In genomic region chr5:56319281-56320242, GRCh38 we compare ENCODE assay signal across 9 cellular contexts.
DNase-seq lines count a peak whose midpoint lies in the region; ATAC-seq and TF ChIP-seq lines count a peak whose summit lies in the region.
"Had no signal": no experiment of that assay in that cellular context is flagged by ENCODE, and none has a peak within 500 bp of the region (broad histone marks: within the 10 kb centered on the region; RNA-seq: fewer than 3 reads in every experiment).

No MANE protein-coding gene starts in this region.

- intact Hi-C loops in left lung (cut with DNase I) (no loop called here), stomach (cut with DNase I; ENCODE audit: low total_unique reads) (no loop called here), Calu3 (cut with micrococcal nuclease; ENCODE audit: unreplicated experiment) (no loop called here)

- H3K4me1 ChIP-seq in left lung: peaks cover 0 to 4% of the 10 kb centered on the region in 2 donors
- no peaks in the 10 kb centered on the region for H3K4me1 ChIP-seq in stomach

- no peaks in the 10 kb centered on the region for H3K27me3 Mint-ChIP-seq in stimulated activated naive CD8-positive, alpha-beta T cell treated with anti-CD3 and anti-CD28 coated beads, Interleukin-15, Interleukin-2, amounts not matched to agents 100 ng/mL and 50 ng/mL, for 24 hours
- H3K27me3 Mint-ChIP-seq in stimulated activated naive CD8-positive, alpha-beta T cell treated with anti-CD3 and anti-CD28 coated beads, Interleukin-15, amount 100 ng/mL, for 72 hours: no peaks in the 10 kb centered on the region
- H3K27me3 Mint-ChIP-seq in activated naive CD4-positive, alpha-beta T cell treated with anti-CD3 and anti-CD28 coated beads, Interleukin-2, amount 10 ng/mL, durations not matched to agents 7 days and 5 days: peaks cover 7% of the 10 kb centered on the region
- H3K27me3 Mint-ChIP-seq in Calu3 (ENCODE audit: unreplicated experiment): no peaks in the 10 kb centered on the region

- ATAC-seq in stimulated activated naive CD8-positive, alpha-beta T cell treated with anti-CD3 and anti-CD28 coated beads, Interleukin-15, amount 100 ng/mL, for 72 hours: no peak
- ATAC-seq in left lung: peak; percentile 79
- no peak for ATAC-seq in GM19455 (IDR thresholded peaks at IDR 0.05; ENCODE audit: unreplicated experiment)
- ATAC-seq: left colon had no signal

- H3K36me3 Mint-ChIP-seq in stimulated activated naive CD8-positive, alpha-beta T cell treated with anti-CD3 and anti-CD28 coated beads, Interleukin-15, Interleukin-2, amounts not matched to agents 100 ng/mL and 50 ng/mL, for 24 hours (ENCODE audit: low read depth): no peaks in the 10 kb centered on the region
- H3K36me3 Mint-ChIP-seq in activated naive CD4-positive, alpha-beta T cell treated with anti-CD3 and anti-CD28 coated beads, Interleukin-2, amount 10 ng/mL, durations not matched to agents 7 days and 5 days: peaks cover 3% of the 10 kb centered on the region
- H3K36me3 Mint-ChIP-seq in Calu3 (ENCODE audit: insufficient read depth, unreplicated experiment): no peaks in the 10 kb centered on the region

- CTCF ChIA-PET in activated naive CD4-positive, alpha-beta T cell treated with anti-CD3 and anti-CD28 coated beads, Interleukin-2, amount 10 ng/mL, durations not matched to agents 7 days and 5 days (lab: Charles Lee): no interaction called here
- CTCF ChIA-PET in Calu3 (lab: Charles Lee): no interaction called here

- H3K4me3 Mint-ChIP-seq in stimulated activated naive CD8-positive, alpha-beta T cell treated with anti-CD3 and anti-CD28 coated beads, Interleukin-15, Interleukin-2, amounts not matched to agents 100 ng/mL and 50 ng/mL, for 24 hours: no peak overlapping the region
- H3K4me3 Mint-ChIP-seq in stimulated activated naive CD8-positive, alpha-beta T cell treated with anti-CD3 and anti-CD28 coated beads, Interleukin-15, amount 100 ng/mL, for 72 hours: no peak overlapping the region
- H3K4me3 Mint-ChIP-seq in activated naive CD4-positive, alpha-beta T cell treated with anti-CD3 and anti-CD28 coated beads, Interleukin-2, amount 10 ng/mL, durations not matched to agents 7 days and 5 days: no peak overlapping the region
- no peak overlapping the region for H3K4me3 Mint-ChIP-seq in Calu3 (ENCODE audit: low read depth, unreplicated experiment)

- DNase-seq in stimulated activated naive CD8-positive, alpha-beta T cell treated with anti-CD3 and anti-CD28 coated beads, Interleukin-15, amount 100 ng/mL, for 72 hours: no peak
- peak; percentile 93 for DNase-seq in amniotic epithelial cell (ENCODE audit: low read depth)
- peak; percentile 37 to 61 for DNase-seq in left lung
- DNase-seq in activated naive CD4-positive, alpha-beta T cell treated with anti-CD3 and anti-CD28 coated beads, Interleukin-2, amount 10 ng/mL, durations not matched to agents 7 days and 5 days: no peak
- no peak for DNase-seq in stomach
- DNase-seq in Calu3: no peak

- H3K36me3 ChIP-seq in left lung (no peaks in the 10 kb centered on the region), stomach (no peaks in the 10 kb centered on the region)

- no peaks in the 10 kb centered on the region for H3K9me3 ChIP-seq in left lung
- H3K9me3 ChIP-seq in stomach: no peaks in the 10 kb centered on the region

- WGBS in stomach, 5 donors: 66 to 82% (median 77%) methylated on average over 25 of the region's 25 CpGs

- peak overlapping the region; percentile 61 for H3K27ac Mint-ChIP-seq in stimulated activated naive CD8-positive, alpha-beta T cell treated with anti-CD3 and anti-CD28 coated beads, Interleukin-15, Interleukin-2, amounts not matched to agents 100 ng/mL and 50 ng/mL, for 24 hours
- peak overlapping the region in 1 of 2 donors; percentile 53 for H3K27ac Mint-ChIP-seq in stimulated activated naive CD8-positive, alpha-beta T cell treated with anti-CD3 and anti-CD28 coated beads, Interleukin-15, amount 100 ng/mL, for 72 hours
- no peak overlapping the region for H3K27ac Mint-ChIP-seq in activated naive CD4-positive, alpha-beta T cell treated with anti-CD3 and anti-CD28 coated beads, Interleukin-2, amount 10 ng/mL, durations not matched to agents 7 days and 5 days
- H3K27ac Mint-ChIP-seq in Calu3 (ENCODE audit: unreplicated experiment): no peak overlapping the region

- no peak for TF ChIP-seq POLR2A in stomach (IDR thresholded peaks at IDR 0.05)

- H3K27ac ChIP-seq in left lung: peak overlapping the region in 1 of 2 donors; percentile 76
- H3K27ac ChIP-seq in stomach: peak overlapping the region in 2 of 5 donors; percentile 31 to 55

- BruUV-seq in Calu3 (replicated peaks; lab: Mats Ljungman, UMichigan): no TSS peak

- no peak for TF ChIP-seq EP300 in stomach (IDR thresholded peaks at IDR 0.05)

- H3K9me3 Mint-ChIP-seq in stimulated activated naive CD8-positive, alpha-beta T cell treated with anti-CD3 and anti-CD28 coated beads, Interleukin-15, Interleukin-2, amounts not matched to agents 100 ng/mL and 50 ng/mL, for 24 hours: no peaks in the 10 kb centered on the region
- H3K9me3 Mint-ChIP-seq in stimulated activated naive CD8-positive, alpha-beta T cell treated with anti-CD3 and anti-CD28 coated beads, Interleukin-15, amount 100 ng/mL, for 72 hours: no peaks in the 10 kb centered on the region
- H3K9me3 Mint-ChIP-seq in activated naive CD4-positive, alpha-beta T cell treated with anti-CD3 and anti-CD28 coated beads, Interleukin-2, amount 10 ng/mL, durations not matched to agents 7 days and 5 days: no peaks in the 10 kb centered on the region
- no peaks in the 10 kb centered on the region for H3K9me3 Mint-ChIP-seq in Calu3 (ENCODE audit: low read depth, unreplicated experiment)

- peaks cover 64% of the 10 kb centered on the region for H3K4me1 Mint-ChIP-seq in stimulated activated naive CD8-positive, alpha-beta T cell treated with anti-CD3 and anti-CD28 coated beads, Interleukin-15, Interleukin-2, amounts not matched to agents 100 ng/mL and 50 ng/mL, for 24 hours (ENCODE audit: low read depth)
- H3K4me1 Mint-ChIP-seq in stimulated activated naive CD8-positive, alpha-beta T cell treated with anti-CD3 and anti-CD28 coated beads, Interleukin-15, amount 100 ng/mL, for 72 hours: peaks cover 46% of the 10 kb centered on the region
- peaks cover 22% of the 10 kb centered on the region for H3K4me1 Mint-ChIP-seq in activated naive CD4-positive, alpha-beta T cell treated with anti-CD3 and anti-CD28 coated beads, Interleukin-2, amount 10 ng/mL, durations not matched to agents 7 days and 5 days
- H3K4me1 Mint-ChIP-seq in Calu3 (ENCODE audit: low read depth, unreplicated experiment): peaks cover 26% of the 10 kb centered on the region

- H3K27me3 ChIP-seq in left lung (no peaks in the 10 kb centered on the region), stomach (no peaks in the 10 kb centered on the region)

- no peak for TF ChIP-seq CTCF in left lung (IDR thresholded peaks at IDR 0.05)
- TF ChIP-seq CTCF in stomach (IDR thresholded peaks at IDR 0.05): no peak
- no peak for TF ChIP-seq CTCF in Calu3 (IDR thresholded peaks at IDR 0.05; ENCODE audit: unreplicated experiment)

- no peak overlapping the region for H3K4me3 ChIP-seq in left lung
- no peak overlapping the region for H3K4me3 ChIP-seq in stomach

Comparison
In these comparisons a context has a peak if more than half of its experiments do, and no peak if none do; other contexts are left out.
1. DNase-seq: peak in amniotic epithelial cell (single experiment) and left lung (2 of 2); none in stimulated activated naive CD8-positive, alpha-beta T cell treated with anti-CD3 and anti-CD28 coated beads, Interleukin-15, amount 100 ng/mL, for 72 hours (0 of 2), activated naive CD4-positive, alpha-beta T cell treated with anti-CD3 and anti-CD28 coated beads, Interleukin-2, amount 10 ng/mL, durations not matched to agents 7 days and 5 days (single experiment), stomach (single experiment) and Calu3 (single experiment).